8 cellular contexts compared by ENCODE assay signal in the genomic region with DNA sequence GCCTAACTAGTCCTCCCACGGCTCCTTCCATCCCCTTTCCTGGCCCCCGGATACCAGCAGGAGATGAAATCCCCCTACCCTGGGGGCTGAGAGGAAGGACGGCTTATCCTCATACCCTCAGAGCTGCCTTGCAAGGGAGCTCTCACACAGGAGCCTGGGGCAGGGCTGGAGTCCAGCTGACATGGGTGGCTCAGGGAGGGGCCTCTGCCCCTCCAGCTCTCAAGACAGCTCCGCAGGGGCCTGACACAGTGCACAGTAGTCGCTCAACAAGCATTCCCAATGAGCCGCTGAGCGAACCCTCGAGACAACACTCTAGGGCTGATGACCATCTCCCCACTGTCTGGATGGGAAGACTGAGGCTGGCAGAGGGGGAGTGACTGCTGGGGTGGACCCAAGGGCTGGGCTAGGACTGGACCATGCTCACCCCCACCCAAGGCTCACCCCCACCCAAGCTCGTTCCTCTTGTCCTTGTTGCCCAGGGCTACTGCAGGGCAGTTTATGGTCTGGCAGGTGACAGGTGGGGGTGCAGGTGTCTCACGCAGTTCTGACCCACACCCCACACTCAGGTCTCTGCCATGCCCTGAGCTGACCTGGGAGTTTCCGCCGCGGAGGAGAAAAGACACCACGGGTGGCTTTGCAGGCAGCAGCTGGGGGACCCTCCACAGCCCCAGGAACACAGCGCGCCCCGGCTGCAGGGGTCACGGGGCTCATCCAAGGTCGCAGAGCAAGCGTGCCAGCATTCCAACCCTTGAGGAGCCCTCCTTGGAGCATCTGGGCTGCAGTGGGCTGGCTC. TPM values are rescaled to one million over a fixed set of nuclear protein-coding genes. Genes with fewer than 3 reads are reported as not detected.
A peak's percentile ranks its signal among the peaks of the same experiment; 100 is the strongest.
DNase-seq lines count a peak whose midpoint lies in the region; ATAC-seq and TF ChIP-seq lines count a peak whose summit lies in the region.

No MANE protein-coding gene starts in this region.

- H3K9me3 ChIP-seq in adrenal gland (replicated peaks in 1 of 3) = no peaks in the 10 kb centered on the region

- H3K27me3 Mint-ChIP-seq in activated CD4-positive, alpha-beta T cell treated with anti-CD3 and anti-CD28 coated beads, Interleukin-2, amount 10 ng/mL, durations not matched to agents 24 days and 14 days = no peaks in the 10 kb centered on the region

- TF ChIP-seq POLR2A in adrenal gland (IDR thresholded peaks at IDR 0.05) = no peak

- peak overlapping the region in 1 of 4 donors; percentile 99 for H3K4me3 ChIP-seq in adrenal gland

- H3K9me3 Mint-ChIP-seq in activated CD4-positive, alpha-beta T cell treated with anti-CD3 and anti-CD28 coated beads, Interleukin-2, amount 10 ng/mL, durations not matched to agents 24 days and 14 days = no peaks in the 10 kb centered on the region

- H3K27ac Mint-ChIP-seq in activated CD4-positive, alpha-beta T cell treated with anti-CD3 and anti-CD28 coated beads, Interleukin-2, amount 10 ng/mL, durations not matched to agents 24 days and 14 days = no peak overlapping the region

- H3K4me1 Mint-ChIP-seq in activated CD4-positive, alpha-beta T cell treated with anti-CD3 and anti-CD28 coated beads, Interleukin-2, amount 10 ng/mL, durations not matched to agents 24 days and 14 days = peaks cover 12% of the 10 kb centered on the region

- intact Hi-C loops in activated CD4-positive, alpha-beta T cell treated with anti-CD3 and anti-CD28 coated beads, Interleukin-2, amount 10 ng/mL, durations not matched to agents 24 days and 14 days (cut with micrococcal nuclease) = no loop called here
- intact Hi-C loops in adrenal gland (cut with DNase I) = loop anchor here in 1 of 2 donors (5.0 kb wide), 1 partner anchor 50 kb away; no protein-coding TSS in a partner anchor

- H3K27me3 ChIP-seq in adrenal gland (no peaks in the 10 kb centered on the region), layer of hippocampus (ENCODE audit: control insufficient read depth, insufficient read depth, low read length) (no peaks in the 10 kb centered on the region)

- H3K4me1 ChIP-seq in adrenal gland (replicated peaks in 1 of 2) = peaks cover 63 to 67% of the 10 kb centered on the region in 2 donors

- no peak for TF ChIP-seq CTCF in adrenal gland (IDR thresholded peaks at IDR 0.05)

- no peaks in the 10 kb centered on the region for H3K36me3 ChIP-seq in adrenal gland (replicated peaks in 1 of 2)

- peak overlapping the region; percentile 13 to 98 (median 93) for H3K27ac ChIP-seq in adrenal gland
- H3K27ac ChIP-seq in layer of hippocampus (ENCODE audit: low read depth, low read length) = peak overlapping the region; percentile 98
- peak overlapping the region; percentile 98 for H3K27ac ChIP-seq in temporal lobe (ENCODE audit: low read depth, low read length)

- WGBS in adrenal gland, 4 donors = 18 to 54% (median 51%) methylated on average over 6 to 20 of the region's 20 CpGs

- peaks cover 5% of the 10 kb centered on the region for H3K36me3 Mint-ChIP-seq in activated CD4-positive, alpha-beta T cell treated with anti-CD3 and anti-CD28 coated beads, Interleukin-2, amount 10 ng/mL, durations not matched to agents 24 days and 14 days (ENCODE audit: low read depth)

- no peak for ATAC-seq in HG02610 (IDR thresholded peaks at IDR 0.05; ENCODE audit: unreplicated experiment)

- H3K4me3 Mint-ChIP-seq in activated CD4-positive, alpha-beta T cell treated with anti-CD3 and anti-CD28 coated beads, Interleukin-2, amount 10 ng/mL, durations not matched to agents 24 days and 14 days = peak overlapping the region; percentile 43

- DNase-seq in activated CD4-positive, alpha-beta T cell treated with anti-CD3 and anti-CD28 coated beads, Interleukin-2, amount 10 ng/mL, durations not matched to agents 24 days and 14 days = no peak
- no peak for DNase-seq in activated CD4-positive, alpha-beta T cell treated with anti-CD3 and anti-CD28 coated beads, Interleukin-2, amount 50 U/mL, for 4 hours
- no peak for DNase-seq in adrenal gland
- no peak for DNase-seq in NCI-H146 treated with DMSO at 0.1 percent for 48 hours (lab: John Stamatoyannopoulos, UW; ENCODE audit: unreplicated experiment)
- DNase-seq in NCI-H1694 treated with DMSO at 0.1 percent for 48 hours (lab: John Stamatoyannopoulos, UW) = no peak

RNA-seq across cellular contexts. Expression of a gene that starts 3.9 kb away (rescaled TPM):
- total RNA-seq in activated CD4-positive, alpha-beta T cell treated with anti-CD3 and anti-CD28 coated beads, Interleukin-2, amount 10 ng/mL, durations not matched to agents 24 days and 14 days = 35.8 and 39.6 TPM in 2 replicates
- total RNA-seq in adrenal gland (10 to 100 TPM; 34.3 to 77.2 (median 57.6) TPM), temporal lobe (2.7 TPM)
- polyA plus RNA-seq in adrenal gland = 10 to 100 TPM in 2 of 3 donors, 1 to 10 TPM in 1; 7.1 to 22.5 (median 10.6) TPM

RNA-seq across cellular contexts. Expression of a gene that starts 55.2 kb away (rescaled TPM):
- total RNA-seq in activated CD4-positive, alpha-beta T cell treated with anti-CD3 and anti-CD28 coated beads, Interleukin-2, amount 10 ng/mL, durations not matched to agents 24 days and 14 days = 32.2 and 33.2 TPM in 2 replicates
- total RNA-seq in adrenal gland = 10 to 100 TPM; 16.6 to 40.7 (median 28.6) TPM
- polyA plus RNA-seq in adrenal gland = 10 to 100 TPM; 13.7 to 22.3 (median 21.2) TPM
- 12.8 TPM for total RNA-seq in temporal lobe
